ENCODE assay signal across 20 cellular contexts in genomic region chr1:6300342-6301141, GRCh38. TPM values are rescaled to one million over a fixed set of nuclear protein-coding genes. Genes with fewer than 3 reads are reported as not detected.
A peak's percentile ranks its signal among the peaks of the same experiment; 100 is the strongest.
DNase-seq lines count a peak whose midpoint lies in the region; ATAC-seq and TF ChIP-seq lines count a peak whose summit lies in the region.
"Had no signal": no experiment of that assay in that cellular context is flagged by ENCODE, and none has a peak within 500 bp of the region (broad histone marks: within the 10 kb centered on the region; RNA-seq: fewer than 3 reads in every experiment).

No MANE protein-coding gene starts in this region.

- no peak overlapping the region for H3K18ac ChIP-seq in trophoblast cell (ENCODE audit: low read length)

- H3K23ac ChIP-seq in trophoblast cell (ENCODE audit: low read length), result no peak overlapping the region

- no peaks in the 10 kb centered on the region for H3K4me1 ChIP-seq in Panc1 (ENCODE audit: control insufficient read depth, insufficient read depth, low read length)
- H3K4me1 ChIP-seq in endodermal cell (ENCODE audit: control insufficient read depth, insufficient read depth, low read length), result no peaks in the 10 kb centered on the region
- no peaks in the 10 kb centered on the region for H3K4me1 ChIP-seq in trophoblast cell (ENCODE audit: control insufficient read depth in 1 of 2, insufficient read depth in 2 of 2, low read length in 2 of 2)

- H4K12ac ChIP-seq in trophoblast cell (ENCODE audit: low read depth, low read length), result no peak overlapping the region

- H3K27me3 ChIP-seq in Panc1 (ENCODE audit: control insufficient read depth, insufficient read depth, low read length) (no peaks in the 10 kb centered on the region), endodermal cell (ENCODE audit: control insufficient read depth, insufficient read depth, low read length, poor library complexity, severe bottlenecking) (no peaks in the 10 kb centered on the region), trophoblast cell (ENCODE audit: insufficient read depth, low read length) (no peaks in the 10 kb centered on the region)

- no peak overlapping the region for H3K27ac ChIP-seq in Panc1 (ENCODE audit: low read length)
- no peak overlapping the region for H3K27ac ChIP-seq in endodermal cell (ENCODE audit: low read depth, low read length)
- H3K27ac ChIP-seq in trophoblast cell (ENCODE audit: low read depth, low read length), result no peak overlapping the region
- H3K27ac ChIP-seq: parathyroid adenoma had no signal

- H4K8ac ChIP-seq in trophoblast cell (ENCODE audit: low read depth, low read length), result no peak overlapping the region

- no peaks in the 10 kb centered on the region for H3K4me1 Mint-ChIP-seq in endodermal cell
- H3K4me1 Mint-ChIP-seq: CD14-positive monocyte had no signal

- H2BK12ac ChIP-seq in trophoblast cell (ENCODE audit: low read length), result no peak overlapping the region

- no peak overlapping the region for H2BK5ac ChIP-seq in trophoblast cell (ENCODE audit: low read depth, low read length, poor library complexity)

- H3K27me3 Mint-ChIP-seq in endodermal cell (ENCODE audit: insufficient read depth), result no peaks in the 10 kb centered on the region

- no peak for TF ChIP-seq CTCF in Panc1 (IDR thresholded peaks at IDR 0.05)
- TF ChIP-seq CTCF in endodermal cell (conservative IDR thresholded peaks at IDR 0.05), result peak; percentile 40

- H3K9ac ChIP-seq in endodermal cell (ENCODE audit: extremely low read depth, low read length, poor library complexity, severe bottlenecking) (no peak overlapping the region), trophoblast cell (ENCODE audit: low read length) (no peak overlapping the region)
- H3K9ac ChIP-seq: parathyroid adenoma had no signal

- no peak overlapping the region for H2BK120ac ChIP-seq in trophoblast cell (ENCODE audit: insufficient read depth, low read length, poor library complexity)

- no peaks in the 10 kb centered on the region for H3K79me1 ChIP-seq in trophoblast cell (ENCODE audit: low read length)

- H3K9me3 ChIP-seq in Panc1 (ENCODE audit: control insufficient read depth, insufficient read depth, low read depth, low read length) (no peaks in the 10 kb centered on the region), endodermal cell (ENCODE audit: control insufficient read depth, low read length) (no peaks in the 10 kb centered on the region), trophoblast cell (ENCODE audit: insufficient read depth, low read depth, low read length) (no peaks in the 10 kb centered on the region)

- intact Hi-C loops in Panc1 (cut with micrococcal nuclease; ENCODE audit: unreplicated experiment), result no loop called here

- H3K36me3 Mint-ChIP-seq in endodermal cell (ENCODE audit: low read depth), result peaks cover 10% of the 10 kb centered on the region
- H3K36me3 Mint-ChIP-seq: CD14-positive monocyte had no signal

- no peak overlapping the region for H3K4me3 Mint-ChIP-seq in endodermal cell
- H3K4me3 Mint-ChIP-seq: activated T-helper 1 cell treated with anti-CD3 and anti-CD28 coated beads, Interleukin-12 subunit alpha, Interleukin-12 subunit beta, Interleukin-2, Interleukin-4 antibody, amounts not matched to agents 30 ng/mL and 10 ng/mL and 1 ng/mL, durations not matched to agents 14 hours and 24 hours and 36 hours had no signal

- no TSS peak for BruUV-seq in Panc1 (replicated peaks; lab: Mats Ljungman, UMichigan)

- no peak overlapping the region for H2AFZ ChIP-seq in trophoblast cell (ENCODE audit: insufficient read depth, low read length, poor library complexity)
- H2AFZ ChIP-seq: parathyroid adenoma had no signal

- peak; percentile 33 for DNase-seq in AG20443 (ENCODE audit: low spot score)
- DNase-seq in Panc1 (ENCODE audit: low read depth, low spot score), result no peak
- DNase-seq in endodermal cell, result no peak
- peak; percentile 23 to 40 for DNase-seq in lung microvascular endothelial cell (ENCODE audit: low read depth in 2 of 2)
- DNase-seq in mesenteric fat pad (ENCODE audit: low spot score), result no peak
- DNase-seq in trophoblast cell, result no peak
- no peak for DNase-seq in activated gamma-delta T cell treated with Interleukin-2 at 50 U/mL for 16 hours
- DNase-seq: DMS79, hippocampal formation, left cardiac atrium, NCI-H2081, NCI-H526 treated with DMSO at 0.1 percent for 48 hours had no signal

- H3K4me3 ChIP-seq in Panc1 (ENCODE audit: low read depth in 2 of 2, low read length in 2 of 2), result no peak overlapping the region
- no peak overlapping the region for H3K4me3 ChIP-seq in endodermal cell (ENCODE audit: low read length)
- no peak overlapping the region for H3K4me3 ChIP-seq in trophoblast cell (ENCODE audit: low read depth, low read length)
- H3K4me3 ChIP-seq: smooth muscle cell had no signal

- ATAC-seq in Panc1 (0 out of 2 replicates have a peak, but pooled peaks have one; percentile 52), GM19324 (IDR thresholded peaks at IDR 0.05; ENCODE audit: low FRiP score, unreplicated experiment) (no peak)
- ATAC-seq: left cardiac atrium had no signal

- H4K91ac ChIP-seq in trophoblast cell (ENCODE audit: low read depth, low read length), result no peak overlapping the region

- CTCF ChIA-PET in Panc1 (lab: Charles Lee), result interaction anchor here (0.6 kb wide), 1 partner anchor 462 kb away, joined by 4 read pairs; no protein-coding TSS in a partner anchor

- POLR2A ChIA-PET in Panc1 (lab: Charles Lee), result no interaction called here

- H3K9me3 Mint-ChIP-seq in endodermal cell, result no peaks in the 10 kb centered on the region
- H3K9me3 Mint-ChIP-seq: activated T-helper 1 cell treated with anti-CD3 and anti-CD28 coated beads, Interleukin-12 subunit alpha, Interleukin-12 subunit beta, Interleukin-2, Interleukin-4 antibody, amounts not matched to agents 30 ng/mL and 10 ng/mL and 1 ng/mL, durations not matched to agents 14 hours and 24 hours and 36 hours; CD14-positive monocyte had no signal

- no peaks in the 10 kb centered on the region for H3K36me3 ChIP-seq in Panc1 (ENCODE audit: control insufficient read depth, insufficient read depth, low read length)
- H3K36me3 ChIP-seq in endodermal cell (ENCODE audit: control insufficient read depth, insufficient read depth, low read length), result no peaks in the 10 kb centered on the region
- H3K36me3 ChIP-seq in trophoblast cell (ENCODE audit: control insufficient read depth in 1 of 2, insufficient read depth in 2 of 2, low read length in 2 of 2), result no peaks in the 10 kb centered on the region

- H2AK5ac ChIP-seq in trophoblast cell (ENCODE audit: low read length), result no peak overlapping the region

- H3K79me2 ChIP-seq in trophoblast cell (ENCODE audit: control insufficient read depth, insufficient read depth, low read length, poor library complexity), result no peaks in the 10 kb centered on the region
- H3K79me2 ChIP-seq: parathyroid adenoma had no signal

- in situ Hi-C loops in Panc1 (cut with HindIII; ENCODE audit: low pct_unique_long_range_greater_than_20kb, low sequenced_read_pairs), result no loop called here

- H3K4ac ChIP-seq in trophoblast cell (ENCODE audit: low read depth, low read length), result no peak overlapping the region

- no peak overlapping the region for H3K14ac ChIP-seq in trophoblast cell (ENCODE audit: low read length)

- 94 to 95% methylated on average over 6 to 33 of the region's 33 CpGs for WGBS in endodermal cell (ENCODE audit: insufficient coverage in 1 of 2, insufficient read length in 1 of 2), 2 experiments
- WGBS in trophoblast cell (ENCODE audit: extremely low coverage, insufficient coverage, insufficient read length), result no CpG with 5 or more reads among the region's 33 CpGs

- no peak overlapping the region for H3K27ac Mint-ChIP-seq in endodermal cell
- H3K27ac Mint-ChIP-seq: activated T-helper 1 cell treated with anti-CD3 and anti-CD28 coated beads, Interleukin-12 subunit alpha, Interleukin-12 subunit beta, Interleukin-2, Interleukin-4 antibody, amounts not matched to agents 30 ng/mL and 10 ng/mL and 1 ng/mL, durations not matched to agents 14 hours and 24 hours and 36 hours had no signal

- H3K4me2 ChIP-seq in trophoblast cell (ENCODE audit: low read length), result no peak overlapping the region
- H3K4me2 ChIP-seq: smooth muscle cell had no signal

RNA-seq across cellular contexts. Expression of gene GPR153, which starts 39.6 kb away (rescaled TPM):
- total RNA-seq in Panc1 (2021; ENCODE audit: unreplicated experiment) (5.5 TPM), endodermal cell (1 to 10 TPM; 2.4 to 2.8 TPM), lung microvascular endothelial cell (1.7 and 3.0 TPM in 2 replicates), mesenteric fat pad (32.3 TPM)
- polyA plus RNA-seq in Panc1 (2012; ENCODE audit: insufficient read length), result 7.1 TPM
- polyA plus RNA-seq in endodermal cell (2013, experiment 1 of 2), result 25.3 TPM
- 23.1 TPM for polyA plus RNA-seq in endodermal cell (2013, experiment 2 of 2)
- polyA plus RNA-seq in trophoblast cell (2013), result 1.3 and 1.4 TPM in 2 replicates

RNA-seq across cellular contexts. Expression of gene HES3, which starts 56.6 kb away (rescaled TPM):
- total RNA-seq in Panc1 (2021; ENCODE audit: unreplicated experiment) (not detected), endodermal cell (1 to 10 TPM in 1 of 2 donors, not detected in 1; 2.7 TPM), lung microvascular endothelial cell (not detected in 2 replicates), mesenteric fat pad (not detected)
- not detected for polyA plus RNA-seq in Panc1 (2012; ENCODE audit: insufficient read length)
- 6.6 TPM for polyA plus RNA-seq in endodermal cell (2013, experiment 1 of 2)
- 2.8 TPM for polyA plus RNA-seq in endodermal cell (2013, experiment 2 of 2)
- polyA plus RNA-seq in trophoblast cell (2013), result not detected in 2 replicates
- total RNA-seq: A673; activated T-helper 1 cell treated with anti-CD3 and anti-CD28 coated beads, Interleukin-12 subunit alpha, Interleukin-12 subunit beta, Interleukin-2, Interleukin-4 antibody, amounts not matched to agents 30 ng/mL and 10 ng/mL and 1 ng/mL, durations not matched to agents 14 hours and 24 hours and 36 hours; left cardiac atrium; mucosa of gallbladder; smooth muscle cell; ureter had no signal
- polyA plus RNA-seq: CD14-positive monocyte, smooth muscle cell had no signal

Comparison
In these comparisons a context has a peak if more than half of its experiments do, and no peak if none do; other contexts are left out.
1. DNase-seq: peak in AG20443 (single experiment) and lung microvascular endothelial cell (2 of 2); none in Panc1 (single experiment), endodermal cell (single experiment), mesenteric fat pad (single experiment), trophoblast cell (0 of 2) and activated gamma-delta T cell treated with Interleukin-2 at 50 U/mL for 16 hours (single experiment).